In the genomic region with DNA sequence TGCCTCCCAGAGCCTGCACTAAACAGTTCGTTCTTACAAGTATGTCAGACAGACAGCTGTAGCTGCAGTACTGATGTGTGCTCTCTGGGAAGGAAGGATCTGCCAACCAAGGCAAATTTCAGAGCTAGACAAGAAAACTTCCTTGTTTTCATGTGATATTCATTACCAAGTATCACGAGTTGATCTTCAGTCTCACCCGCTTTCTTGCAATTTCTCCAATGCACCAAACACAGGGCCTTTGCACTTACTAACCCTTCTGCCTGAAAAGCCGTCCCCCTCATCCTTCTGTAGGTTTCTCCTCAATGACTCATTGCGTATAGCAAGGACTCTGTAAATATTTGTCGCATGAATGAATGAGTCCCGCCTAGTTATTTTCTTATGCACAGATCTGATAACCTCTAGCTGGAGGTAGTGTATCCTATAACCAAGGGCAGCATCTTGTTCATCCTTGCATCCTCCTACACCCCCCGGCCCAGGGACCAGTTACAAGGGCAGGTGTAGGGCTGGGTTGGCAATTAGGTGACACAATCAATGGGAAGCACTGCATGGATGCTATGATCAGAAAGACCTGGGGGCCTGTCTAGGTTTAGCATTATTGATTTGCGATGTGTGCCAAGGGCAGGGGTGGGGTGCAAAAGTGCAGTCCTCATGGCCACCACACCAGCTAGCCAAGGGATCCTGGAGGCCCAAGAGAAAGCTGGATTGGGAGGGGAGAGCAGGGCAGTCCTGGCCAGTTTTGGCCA, we compare ENCODE assay signal across 12 cellular contexts. TPM values are rescaled to one million over a fixed set of nuclear protein-coding genes. Genes with fewer than 3 reads are reported as not detected.
DNase-seq lines count a peak whose midpoint lies in the region; ATAC-seq and TF ChIP-seq lines count a peak whose summit lies in the region.
"Had no signal": no experiment of that assay in that cellular context is flagged by ENCODE, and none has a peak within 500 bp of the region (broad histone marks: within the 10 kb centered on the region; RNA-seq: fewer than 3 reads in every experiment).

No MANE protein-coding gene starts in this region.

- H3K4me3 Mint-ChIP-seq in activated naive CD8-positive, alpha-beta T cell, result peak overlapping the region; percentile 10
- no peak overlapping the region for H3K4me3 Mint-ChIP-seq in activated naive CD8-positive, alpha-beta T cell treated with anti-CD3 and anti-CD28 coated beads, Interleukin-2, amount 50 U/mL, for 24 hours

- no peaks in the 10 kb centered on the region for H3K9me3 Mint-ChIP-seq in activated naive CD8-positive, alpha-beta T cell (ENCODE audit: low read depth)
- H3K9me3 Mint-ChIP-seq in activated naive CD8-positive, alpha-beta T cell treated with anti-CD3 and anti-CD28 coated beads, Interleukin-2, amount 50 U/mL, for 24 hours, result no peaks in the 10 kb centered on the region
- H3K9me3 Mint-ChIP-seq: naive B cell had no signal

- H3K9me3 ChIP-seq in ascending aorta (no peaks in the 10 kb centered on the region), upper lobe of right lung (no peaks in the 10 kb centered on the region)

- H3K27ac ChIP-seq in ascending aorta (peak overlapping the region; percentile 75), layer of hippocampus (ENCODE audit: low read depth, low read length) (peak overlapping the region; percentile 69), upper lobe of right lung (peak overlapping the region; percentile 87)
- H3K27ac ChIP-seq: cardiac muscle cell had no signal

- H3K4me3 ChIP-seq in ascending aorta (peak overlapping the region in 1 of 2 donors; percentile 89), upper lobe of right lung (peak overlapping the region; percentile 80)
- H3K4me3 ChIP-seq: cardiac muscle cell had no signal

- intact Hi-C loops in ascending aorta (cut with DNase I), result loop anchor here (5.0 kb wide), 2 partner anchors 52 to 67 kb away; partner anchors contain the start of gene H6PD
- intact Hi-C loops in upper lobe of right lung (cut with DNase I), result no loop called here

- DNase-seq in activated naive CD8-positive, alpha-beta T cell treated with anti-CD3 and anti-CD28 coated beads, Interleukin-2, amount 50 U/mL, for 24 hours, result no peak
- no peak for DNase-seq in ascending aorta (ENCODE audit: low spot score in 2 of 2)
- DNase-seq in upper lobe of right lung, result no peak
- DNase-seq in NCI-H1092 (lab: John Stamatoyannopoulos, UW), result no peak
- DNase-seq: DMS153, naive B cell, SW 1271 had no signal

- H3K36me3 Mint-ChIP-seq in activated naive CD8-positive, alpha-beta T cell, result peaks cover 2% of the 10 kb centered on the region
- no peaks in the 10 kb centered on the region for H3K36me3 Mint-ChIP-seq in activated naive CD8-positive, alpha-beta T cell treated with anti-CD3 and anti-CD28 coated beads, Interleukin-2, amount 50 U/mL, for 24 hours (ENCODE audit: low read depth)
- H3K36me3 Mint-ChIP-seq: naive B cell had no signal

- H3K36me3 ChIP-seq in ascending aorta (peaks cover 8 to 16% of the 10 kb centered on the region in 2 donors), upper lobe of right lung (peaks cover 14% of the 10 kb centered on the region)
- H3K36me3 ChIP-seq: cardiac muscle cell had no signal

- no peak overlapping the region for H3K27ac Mint-ChIP-seq in activated naive CD8-positive, alpha-beta T cell
- H3K27ac Mint-ChIP-seq in activated naive CD8-positive, alpha-beta T cell treated with anti-CD3 and anti-CD28 coated beads, Interleukin-2, amount 50 U/mL, for 24 hours, result no peak overlapping the region
- H3K27ac Mint-ChIP-seq: naive B cell had no signal

- peaks cover 7 to 18% of the 10 kb centered on the region in 2 donors for H3K4me1 ChIP-seq in ascending aorta
- peaks cover 27% of the 10 kb centered on the region for H3K4me1 ChIP-seq in upper lobe of right lung

- peaks cover 9% of the 10 kb centered on the region for H3K4me1 Mint-ChIP-seq in activated naive CD8-positive, alpha-beta T cell (ENCODE audit: low read depth)
- peaks cover 8% of the 10 kb centered on the region for H3K4me1 Mint-ChIP-seq in activated naive CD8-positive, alpha-beta T cell treated with anti-CD3 and anti-CD28 coated beads, Interleukin-2, amount 50 U/mL, for 24 hours

- TF ChIP-seq CTCF in ascending aorta (IDR thresholded peaks at IDR 0.05), result no peak
- TF ChIP-seq CTCF in upper lobe of right lung (IDR thresholded peaks at IDR 0.05), result no peak

- no peaks in the 10 kb centered on the region for H3K27me3 ChIP-seq in ascending aorta
- no peaks in the 10 kb centered on the region for H3K27me3 ChIP-seq in layer of hippocampus (ENCODE audit: control insufficient read depth, insufficient read depth, low read length)
- H3K27me3 ChIP-seq in upper lobe of right lung, result no peaks in the 10 kb centered on the region

- no peak for ATAC-seq in activated naive CD8-positive, alpha-beta T cell treated with anti-CD3 and anti-CD28 coated beads, Interleukin-2, amount 50 U/mL, for 24 hours
- ATAC-seq in upper lobe of right lung (peak; percentile 35), HG02981 (IDR thresholded peaks at IDR 0.05; ENCODE audit: unreplicated experiment) (no peak)
- no peak for ATAC-seq in activated CD4-positive, CD25-positive, alpha-beta regulatory T cell treated with anti-CD3 and anti-CD28 coated beads, Interleukin-2, amount 50 U/mL, for 24 hours

- peaks cover 22% of the 10 kb centered on the region for H3K27me3 Mint-ChIP-seq in activated naive CD8-positive, alpha-beta T cell
- H3K27me3 Mint-ChIP-seq in activated naive CD8-positive, alpha-beta T cell treated with anti-CD3 and anti-CD28 coated beads, Interleukin-2, amount 50 U/mL, for 24 hours, result peaks cover 28% of the 10 kb centered on the region

RNA-seq across cellular contexts. Expression of gene GPR157, which starts 51.3 kb away (rescaled TPM):
- total RNA-seq in ascending aorta, result 7.1 TPM
- total RNA-seq in upper lobe of right lung, result 19.0 TPM

RNA-seq across cellular contexts. Expression of gene H6PD, which starts 54.3 kb away (rescaled TPM):
- total RNA-seq in ascending aorta (56.8 TPM), upper lobe of right lung (43.7 TPM)
